Comparison of ENCODE assay signal across 1 cellular context in genomic region chr9:126533911-126534300, GRCh38.
TF ChIP-seq lines count a peak whose summit lies in the region.

No MANE protein-coding gene starts in this region.

TF ChIP-seq in WTC11, 78 proteins besides CTCF, POLR2A, EP300 and RAD21 (continued from another document):
- TF ChIP-seq ATF6 (CRISPR knock-in tag; IDR thresholded peaks at IDR 0.05), result no peak
- no peak for TF ChIP-seq SMAD4 (CRISPR knock-in tag; IDR thresholded peaks at IDR 0.05)
- no peak for TF ChIP-seq USF1 (CRISPR knock-in tag; IDR thresholded peaks at IDR 0.05)
- TF ChIP-seq ZMAT4 (CRISPR knock-in tag; IDR thresholded peaks at IDR 0.05), result no peak
- TF ChIP-seq NR1H2 (CRISPR knock-in tag; IDR thresholded peaks at IDR 0.05), result no peak
- TF ChIP-seq GRHL2 (CRISPR knock-in tag; IDR thresholded peaks at IDR 0.05; ENCODE audit: insufficient replicate concordance, severe bottlenecking), result no peak
- no peak for TF ChIP-seq ESRRA (CRISPR knock-in tag; IDR thresholded peaks at IDR 0.05; ENCODE audit: borderline replicate concordance)
- TF ChIP-seq OVOL2 (CRISPR knock-in tag; IDR thresholded peaks at IDR 0.05; ENCODE audit: borderline replicate concordance), result no peak
- no peak for TF ChIP-seq CDX4 (CRISPR knock-in tag; IDR thresholded peaks at IDR 0.05; ENCODE audit: borderline replicate concordance)
- no peak for TF ChIP-seq JUN (CRISPR knock-in tag; IDR thresholded peaks at IDR 0.05)
- TF ChIP-seq FOXK1 (CRISPR knock-in tag; IDR thresholded peaks at IDR 0.05), result no peak
- TF ChIP-seq MLX (CRISPR knock-in tag; IDR thresholded peaks at IDR 0.05), result no peak
- TF ChIP-seq FOXP4 (CRISPR knock-in tag; IDR thresholded peaks at IDR 0.05), result no peak
- no peak for TF ChIP-seq ERG (CRISPR knock-in tag; IDR thresholded peaks at IDR 0.05)
- no peak for TF ChIP-seq IRF2 (CRISPR knock-in tag; IDR thresholded peaks at IDR 0.05; ENCODE audit: borderline replicate concordance, low read depth)
- no peak for TF ChIP-seq RELA (CRISPR knock-in tag; IDR thresholded peaks at IDR 0.05; ENCODE audit: borderline replicate concordance)
